1 cellular context compared by ENCODE assay signal in the genomic region with DNA sequence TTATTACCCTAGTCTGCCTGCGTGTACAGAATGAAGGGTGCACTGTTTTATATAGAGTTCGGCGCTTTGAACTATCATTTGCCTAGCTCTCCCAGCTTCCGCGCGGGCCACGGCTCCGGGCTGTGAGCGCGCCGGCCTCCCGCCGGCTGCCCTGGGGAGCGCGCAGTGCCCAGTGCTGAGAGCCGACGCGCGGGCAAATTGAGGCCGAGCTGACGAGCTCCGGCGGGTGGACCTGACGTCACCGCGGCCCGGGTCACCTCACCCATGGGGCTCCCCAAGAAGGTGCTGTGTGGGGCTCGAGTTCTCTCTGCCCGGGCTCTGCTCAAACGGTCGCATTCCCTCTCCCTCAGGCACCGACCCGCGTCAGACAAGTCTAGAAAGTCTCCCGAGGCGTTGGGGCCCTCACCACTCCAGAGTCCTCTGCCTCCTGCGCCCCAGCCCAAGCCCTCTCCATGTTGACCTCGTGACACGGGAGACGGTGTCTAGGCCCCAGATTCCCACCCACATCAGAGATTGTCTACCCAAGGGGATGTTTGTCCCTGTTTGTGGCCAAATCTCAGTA.
TF ChIP-seq lines count a peak whose summit lies in the region.

No MANE protein-coding gene starts in this region.

TF ChIP-seq in HepG2, 621 proteins besides CTCF, POLR2A, EP300 and RAD21:
- peak; percentile 77 for TF ChIP-seq CREB1 (IDR thresholded peaks at IDR 0.05)
- no peak for TF ChIP-seq CREB1 (CRISPR knock-in tag; IDR thresholded peaks at IDR 0.05)
- no peak for TF ChIP-seq RXRB (CRISPR knock-in tag; IDR thresholded peaks at IDR 0.05; ENCODE audit: borderline replicate concordance)
